8 cellular contexts compared by ENCODE assay signal in the genomic region with DNA sequence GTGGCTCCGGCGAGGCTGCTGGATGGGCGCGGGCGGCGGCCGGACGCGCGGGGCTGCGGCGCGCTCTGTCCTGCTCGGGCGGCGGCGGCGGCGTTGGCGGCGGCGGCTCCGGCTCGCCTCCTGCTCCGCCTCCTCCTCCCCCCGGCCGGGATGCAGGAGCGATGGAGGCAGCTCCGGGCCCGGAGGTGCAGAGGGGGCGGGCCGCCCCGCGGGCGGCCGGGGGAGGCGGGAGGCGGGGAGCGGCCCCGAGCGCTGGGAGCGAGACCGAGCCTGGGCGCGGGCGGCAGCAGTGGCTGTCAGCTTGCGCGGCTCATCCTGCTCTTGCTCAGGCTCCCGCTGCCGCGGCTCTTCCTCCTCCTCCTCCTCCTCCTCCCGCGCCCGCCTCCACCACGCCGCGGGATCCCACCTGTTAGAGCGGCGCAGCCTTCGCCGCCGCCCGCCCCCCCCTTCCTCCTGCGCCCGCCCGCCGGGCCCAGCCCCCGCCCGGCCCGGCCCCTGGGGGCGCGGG. TPM values are rescaled to one million over a fixed set of nuclear protein-coding genes. Genes with fewer than 3 reads are reported as not detected.
A peak's percentile ranks its signal among the peaks of the same experiment; 100 is the strongest.
DNase-seq lines count a peak whose midpoint lies in the region; ATAC-seq and TF ChIP-seq lines count a peak whose summit lies in the region.

A gene with protein sequence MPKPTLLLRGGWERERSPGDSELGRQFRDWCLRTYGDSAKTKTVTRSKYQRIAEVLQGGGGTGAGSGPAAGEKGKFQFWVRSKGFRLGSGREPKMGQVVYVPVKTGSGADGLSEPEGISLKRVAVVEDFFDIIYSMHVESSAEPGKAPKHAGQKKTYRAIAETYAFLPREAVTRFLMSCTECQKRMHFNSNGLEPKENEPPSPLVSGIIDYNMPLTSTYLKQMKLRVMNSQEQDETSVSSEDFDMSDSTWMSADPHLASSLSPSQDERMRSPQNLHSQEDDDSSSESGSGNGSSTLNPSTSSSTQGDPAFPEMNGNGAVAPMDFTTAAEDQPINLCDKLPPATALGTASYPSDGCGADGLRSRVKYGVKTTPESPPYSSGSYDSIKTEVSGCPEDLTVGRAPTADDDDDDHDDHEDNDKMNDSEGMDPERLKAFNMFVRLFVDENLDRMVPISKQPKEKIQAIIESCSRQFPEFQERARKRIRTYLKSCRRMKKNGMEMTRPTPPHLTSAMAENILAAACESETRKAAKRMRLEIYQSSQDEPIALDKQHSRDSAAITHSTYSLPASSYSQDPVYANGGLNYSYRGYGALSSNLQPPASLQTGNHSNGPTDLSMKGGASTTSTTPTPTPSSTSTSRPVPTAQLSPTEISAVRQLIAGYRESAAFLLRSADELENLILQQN (minus strand): TSS at position 323 of the 508 bp plus-strand sequence. CDS start 443 bp downstream, outside the sequence.

- in situ Hi-C loops in GM23248 (cut with MboI): no loop called here

- H3K36me3 ChIP-seq in GM23248 (ENCODE audit: low read depth) (no peaks in the 10 kb centered on the region), esophagus muscularis mucosa (no peaks in the 10 kb centered on the region), muscle layer of duodenum (ENCODE audit: control insufficient read depth in 1 of 2, insufficient read depth in 2 of 2, low read length in 2 of 2) (no peaks in the 10 kb centered on the region)

- H3K4me1 Mint-ChIP-seq in activated T-cell treated with anti-CD3 and anti-CD28 coated beads, Interleukin-2, amount 50 U/mL, for 24 hours (ENCODE audit: low read depth): peaks cover 34% of the 10 kb centered on the region
- peaks cover 31% of the 10 kb centered on the region for H3K4me1 Mint-ChIP-seq in type B pancreatic cell (ENCODE audit: unreplicated experiment)

- H3F3A ChIP-seq in GM23248 (ENCODE audit: insufficient read depth): peaks cover 12% of the 10 kb centered on the region; the same call in 1 of the 2 replicates

- intact Hi-C loops in esophagus muscularis mucosa (cut with DNase I): loop anchor here (10.0 kb wide), 1 partner anchor 60 kb away; no protein-coding TSS in a partner anchor

- peaks cover 9% of the 10 kb centered on the region for H3K27me3 Mint-ChIP-seq in activated T-cell treated with anti-CD3 and anti-CD28 coated beads, Interleukin-2, amount 50 U/mL, for 24 hours
- peaks cover 35% of the 10 kb centered on the region for H3K27me3 Mint-ChIP-seq in type B pancreatic cell

- no peak for TF ChIP-seq POLR2A in esophagus muscularis mucosa (IDR thresholded peaks at IDR 0.05; ENCODE audit: low read depth)

- TF ChIP-seq CTCF in esophagus muscularis mucosa (IDR thresholded peaks at IDR 0.05) (no peak), type B pancreatic cell (conservative IDR thresholded peaks at IDR 0.05) (no peak)

- ATAC-seq in GM18858 (IDR thresholded peaks at IDR 0.05; ENCODE audit: unreplicated experiment): no peak

- no peaks in the 10 kb centered on the region for H3K9me3 ChIP-seq in GM23248 (ENCODE audit: low read depth)
- H3K9me3 ChIP-seq in esophagus muscularis mucosa: no peaks in the 10 kb centered on the region
- no peaks in the 10 kb centered on the region for H3K9me3 ChIP-seq in muscle layer of duodenum (ENCODE audit: control insufficient read depth in 1 of 2, low read length in 2 of 2)

- H3K4me3 ChIP-seq in GM23248 (peak within 1 kb of the TSS; percentile 74), esophagus muscularis mucosa (peak within 1 kb of the TSS; percentile 73 to 85 (median 74)), muscle layer of duodenum (ENCODE audit: low read depth in 1 of 2, low read length in 2 of 2) (peak within 1 kb of the TSS; percentile 37 to 75)

- no peaks in the 10 kb centered on the region for H3K36me3 Mint-ChIP-seq in activated T-cell treated with anti-CD3 and anti-CD28 coated beads, Interleukin-2, amount 50 U/mL, for 24 hours (ENCODE audit: low read depth)
- H3K36me3 Mint-ChIP-seq in type B pancreatic cell: no peaks in the 10 kb centered on the region

- TF ChIP-seq EP300 in esophagus muscularis mucosa (IDR thresholded peaks at IDR 0.05): no peak

- no peak within 1 kb of the TSS for H3K27ac ChIP-seq in GM23248
- peak within 1 kb of the TSS; percentile 37 to 69 (median 59) for H3K27ac ChIP-seq in esophagus muscularis mucosa (replicated peaks in 1 of 4)
- H3K27ac ChIP-seq in muscle layer of duodenum (ENCODE audit: low read length): no peak within 1 kb of the TSS

- H3K4me1 ChIP-seq in GM23248 (ENCODE audit: insufficient read depth) (peaks cover 8% of the 10 kb centered on the region; the same call in 1 of the 2 replicates), esophagus muscularis mucosa (peaks cover 4 to 37% (median 30%) of the 10 kb centered on the region in 4 donors), muscle layer of duodenum (ENCODE audit: control insufficient read depth in 1 of 2, insufficient read depth in 2 of 2, low read length in 2 of 2) (peaks cover 0 to 5% of the 10 kb centered on the region in 2 donors)

- no peaks in the 10 kb centered on the region; the same call in 1 of the 2 replicates for H3K27me3 ChIP-seq in GM23248 (replicated peaks; ENCODE audit: insufficient read depth)
- H3K27me3 ChIP-seq in esophagus muscularis mucosa: peaks cover 0 to 12% (median 0%) of the 10 kb centered on the region in 4 donors
- no peaks in the 10 kb centered on the region for H3K27me3 ChIP-seq in muscle layer of duodenum (ENCODE audit: low read depth, low read length)

- H3K79me2 ChIP-seq in GM23248 (ENCODE audit: insufficient read depth): no peaks in the 10 kb centered on the region

- H3K4me2 ChIP-seq in GM23248 (ENCODE audit: unreplicated experiment): peak within 1 kb of the TSS; percentile 65

- H3K9ac ChIP-seq in GM23248: no peak within 1 kb of the TSS

- H3K9me2 ChIP-seq in GM23248 (ENCODE audit: insufficient read depth): no peaks in the 10 kb centered on the region

- peak within 1 kb of the TSS; percentile 72 for H2AFZ ChIP-seq in GM23248

- DNase-seq in GM23248: peak; percentile 55
- peak; percentile 56 for DNase-seq in NCI-H226
- peak; percentile 63 for DNase-seq in activated T-cell treated with anti-CD3 and anti-CD28 coated beads, Interleukin-2, amount 50 U/mL, for 24 hours
- no peak for DNase-seq in esophagus muscularis mucosa (ENCODE audit: extremely low spot score)
- DNase-seq in type B pancreatic cell (ENCODE audit: extremely low spot score, unreplicated experiment): no peak
- no peak for DNase-seq in NAMALWA (ENCODE audit: low spot score)

- peak within 1 kb of the TSS; percentile 80 for H3K4me3 Mint-ChIP-seq in activated T-cell treated with anti-CD3 and anti-CD28 coated beads, Interleukin-2, amount 50 U/mL, for 24 hours
- H3K4me3 Mint-ChIP-seq in type B pancreatic cell: peak within 1 kb of the TSS; percentile 88

- H3K27ac Mint-ChIP-seq in activated T-cell treated with anti-CD3 and anti-CD28 coated beads, Interleukin-2, amount 50 U/mL, for 24 hours: peak within 1 kb of the TSS; percentile 85
- H3K27ac Mint-ChIP-seq in type B pancreatic cell: peak within 1 kb of the TSS; percentile 65

- H3K9me3 Mint-ChIP-seq in activated T-cell treated with anti-CD3 and anti-CD28 coated beads, Interleukin-2, amount 50 U/mL, for 24 hours: no peaks in the 10 kb centered on the region
- H3K9me3 Mint-ChIP-seq in type B pancreatic cell: no peaks in the 10 kb centered on the region

- no peaks in the 10 kb centered on the region for H4K20me1 ChIP-seq in GM23248 (ENCODE audit: insufficient read depth)

- 3% methylated on average over 11 to 67 of the region's 72 CpGs for WGBS in GM23248 (ENCODE audit: low coverage in 1 of 2, low lambda C conversion rate in 2 of 2, missing lambda C conversion rate in 2 of 2), 2 experiments
- no CpG with 5 or more reads among the region's 72 CpGs for WGBS in esophagus muscularis mucosa

RNA-seq across cellular contexts. Expression of the gene that starts here (rescaled TPM):
- 5.2 and 8.7 TPM in 2 replicates for total RNA-seq in GM23248 (2014; rRNA removed; shearing (Covaris generic))
- 7.9 and 8.3 TPM in 2 replicates for polyA plus RNA-seq in GM23248 (2016; fragmentation: Nextera tagmentation; extraction: Ambion mirVana)
- total RNA-seq in esophagus muscularis mucosa: 10 to 100 TPM in 2 of 4 donors, 1 to 10 TPM in 2; 5.8 to 19.4 (median 12.8) TPM
- 27.7 and 44.5 TPM in 2 replicates for total RNA-seq in type B pancreatic cell (ENCODE audit: low replicate concordance)

Comparison
In these comparisons a context has a peak if more than half of its experiments do, and no peak if none do; other contexts are left out.
1. DNase-seq: peak in GM23248 (single experiment), NCI-H226 (single experiment) and activated T-cell treated with anti-CD3 and anti-CD28 coated beads, Interleukin-2, amount 50 U/mL, for 24 hours (single experiment); none in esophagus muscularis mucosa (single experiment), type B pancreatic cell (single experiment) and NAMALWA (single experiment).
2. H3K27ac ChIP-seq: peak in esophagus muscularis mucosa (4 of 4); none in GM23248 (single experiment) and muscle layer of duodenum (single experiment).
3. Peak in every context shown above with its lines, with median percentiles within 50 percentile points of each other: H3K4me3 ChIP-seq.